Comparison of ENCODE assay signal across 13 cellular contexts in genomic region chr10:653991-654646, GRCh38. TPM values are rescaled to one million over a fixed set of nuclear protein-coding genes. Genes with fewer than 3 reads are reported as not detected.
A peak's percentile ranks its signal among the peaks of the same experiment; 100 is the strongest.
DNase-seq lines count a peak whose midpoint lies in the region; ATAC-seq and TF ChIP-seq lines count a peak whose summit lies in the region.
"Had no signal": no experiment of that assay in that cellular context is flagged by ENCODE, and none has a peak within 500 bp of the region (broad histone marks: within the 10 kb centered on the region; RNA-seq: fewer than 3 reads in every experiment).

No MANE protein-coding gene starts in this region.

- peak; percentile 38 for ATAC-seq in body of pancreas
- no peak for ATAC-seq in CD8-positive, alpha-beta T cell
- ATAC-seq: activated CD4-positive, alpha-beta T cell treated with anti-CD3 and anti-CD28 coated beads for 36 hours had no signal

- peaks cover 29% of the 10 kb centered on the region for H3K4me1 Mint-ChIP-seq in glutamatergic neuron (ENCODE audit: low read depth, unreplicated experiment)
- H3K4me1 Mint-ChIP-seq in CD8-positive, alpha-beta T cell (ENCODE audit: low read depth): no peaks in the 10 kb centered on the region
- H3K4me1 Mint-ChIP-seq in activated naive CD4-positive, alpha-beta T cell treated with anti-CD3 and anti-CD28 coated beads, Interleukin-2, amount 10 ng/mL, durations not matched to agents 7 days and 5 days: no peaks in the 10 kb centered on the region
- H3K4me1 Mint-ChIP-seq: activated CD4-positive, alpha-beta T cell treated with anti-CD3 and anti-CD28 coated beads for 36 hours had no signal

- peaks cover 4% of the 10 kb centered on the region for H3K9me3 Mint-ChIP-seq in glutamatergic neuron (ENCODE audit: unreplicated experiment)
- H3K9me3 Mint-ChIP-seq in CD8-positive, alpha-beta T cell: no peaks in the 10 kb centered on the region
- no peaks in the 10 kb centered on the region for H3K9me3 Mint-ChIP-seq in activated naive CD4-positive, alpha-beta T cell treated with anti-CD3 and anti-CD28 coated beads, Interleukin-2, amount 10 ng/mL, durations not matched to agents 7 days and 5 days

- 6 to 7% methylated on average over 13 of the region's 13 CpGs for WGBS in body of pancreas, 2 donors

- H3K4me2 ChIP-seq in parathyroid adenoma (ENCODE audit: low read length): peak overlapping the region; percentile 52

- CTCF ChIA-PET in HEK293 (lab: Yijun Ruan, JAX): no interaction called here
- CTCF ChIA-PET in CD8-positive, alpha-beta T cell (lab: Charles Lee): no interaction called here
- CTCF ChIA-PET in activated naive CD4-positive, alpha-beta T cell treated with anti-CD3 and anti-CD28 coated beads, Interleukin-2, amount 10 ng/mL, durations not matched to agents 7 days and 5 days (lab: Charles Lee): no interaction called here

- H3K79me2 ChIP-seq in parathyroid adenoma: peaks cover 75% of the 10 kb centered on the region

- no peak overlapping the region for H3K27ac ChIP-seq in HEK293 (ENCODE audit: extremely low read depth, low read depth, low read length)
- H3K27ac ChIP-seq in body of pancreas: peak overlapping the region; percentile 36 to 76 (median 68)
- no peak overlapping the region for H3K27ac ChIP-seq in parathyroid adenoma
- no peak overlapping the region for H3K27ac ChIP-seq in CD8-positive, alpha-beta T cell (ENCODE audit: low read depth, low read length)
- H3K27ac ChIP-seq: ascending aorta, prostate gland had no signal

- peak overlapping the region; percentile 52 for H3K27ac Mint-ChIP-seq in glutamatergic neuron (ENCODE audit: unreplicated experiment)
- no peak overlapping the region for H3K27ac Mint-ChIP-seq in CD8-positive, alpha-beta T cell
- no peak overlapping the region for H3K27ac Mint-ChIP-seq in activated naive CD4-positive, alpha-beta T cell treated with anti-CD3 and anti-CD28 coated beads, Interleukin-2, amount 10 ng/mL, durations not matched to agents 7 days and 5 days
- H3K27ac Mint-ChIP-seq: activated CD4-positive, alpha-beta T cell treated with anti-CD3 and anti-CD28 coated beads for 36 hours had no signal

- no peak overlapping the region for H2AFZ ChIP-seq in parathyroid adenoma

- intact Hi-C loops in body of pancreas (cut with DNase I): no loop called here
- intact Hi-C loops in CD8-positive, alpha-beta T cell (cut with DNase I, micrococcal nuclease): no loop called here

- H3K4me3 ChIP-seq in HEK293 (ENCODE audit: low read depth, low read length) (no peak overlapping the region), body of pancreas (no peak overlapping the region), parathyroid adenoma (ENCODE audit: low read depth, low read length) (no peak overlapping the region)
- H3K4me3 ChIP-seq in CD8-positive, alpha-beta T cell (ENCODE audit: low read depth, low read length): no peak overlapping the region
- H3K4me3 ChIP-seq: ascending aorta, prostate gland had no signal

- no peaks in the 10 kb centered on the region for H3K36me3 Mint-ChIP-seq in glutamatergic neuron (ENCODE audit: unreplicated experiment)
- no peaks in the 10 kb centered on the region for H3K36me3 Mint-ChIP-seq in CD8-positive, alpha-beta T cell
- H3K36me3 Mint-ChIP-seq in activated naive CD4-positive, alpha-beta T cell treated with anti-CD3 and anti-CD28 coated beads, Interleukin-2, amount 10 ng/mL, durations not matched to agents 7 days and 5 days: no peaks in the 10 kb centered on the region

- H3K9me3 ChIP-seq in HEK293 (ENCODE audit: control insufficient read depth, insufficient read depth, low read depth, low read length) (no peaks in the 10 kb centered on the region), body of pancreas (no peaks in the 10 kb centered on the region), parathyroid adenoma (ENCODE audit: control insufficient read depth, low read length) (no peaks in the 10 kb centered on the region)
- no peaks in the 10 kb centered on the region for H3K9me3 ChIP-seq in CD8-positive, alpha-beta T cell (ENCODE audit: low read length)
- H3K9me3 ChIP-seq: ascending aorta, prostate gland had no signal

- no peak overlapping the region for H3K9ac ChIP-seq in parathyroid adenoma

- no peaks in the 10 kb centered on the region; a peak in 1 of 3 replicates for H3K36me3 ChIP-seq in HEK293 (ENCODE audit: control insufficient read depth in 2 of 2, insufficient read depth in 1 of 2, low read length in 2 of 2)
- H3K36me3 ChIP-seq in body of pancreas (replicated peaks in 1 of 2; ENCODE audit: insufficient read depth in 1 of 2, low read depth in 2 of 2): no peaks in the 10 kb centered on the region
- no peaks in the 10 kb centered on the region for H3K36me3 ChIP-seq in parathyroid adenoma (ENCODE audit: control insufficient read depth, insufficient read depth, low read length)
- no peaks in the 10 kb centered on the region for H3K36me3 ChIP-seq in CD8-positive, alpha-beta T cell (ENCODE audit: insufficient read depth, low read length)
- H3K36me3 ChIP-seq: ascending aorta, prostate gland had no signal

- TF ChIP-seq CTCF in HEK293 (tag by site-specific recombination; IDR thresholded peaks at IDR 0.05) (no peak), body of pancreas (IDR thresholded peaks at IDR 0.05) (no peak), glutamatergic neuron (IDR thresholded peaks at IDR 0.05; ENCODE audit: partially characterized antibody, unreplicated experiment) (no peak), parathyroid adenoma (IDR thresholded peaks at IDR 0.05) (no peak)
- no peak for TF ChIP-seq CTCF in CD8-positive, alpha-beta T cell (IDR thresholded peaks at IDR 0.05)

- peaks cover 11% of the 10 kb centered on the region for H3K27me3 Mint-ChIP-seq in glutamatergic neuron (ENCODE audit: unreplicated experiment)
- peaks cover 3% of the 10 kb centered on the region for H3K27me3 Mint-ChIP-seq in CD8-positive, alpha-beta T cell (ENCODE audit: low read depth)
- no peaks in the 10 kb centered on the region for H3K27me3 Mint-ChIP-seq in activated naive CD4-positive, alpha-beta T cell treated with anti-CD3 and anti-CD28 coated beads, Interleukin-2, amount 10 ng/mL, durations not matched to agents 7 days and 5 days
- H3K27me3 Mint-ChIP-seq: activated CD4-positive, alpha-beta T cell treated with anti-CD3 and anti-CD28 coated beads for 36 hours had no signal

- no peak overlapping the region for H3K4me3 Mint-ChIP-seq in glutamatergic neuron (ENCODE audit: unreplicated experiment)
- no peak overlapping the region for H3K4me3 Mint-ChIP-seq in CD8-positive, alpha-beta T cell
- H3K4me3 Mint-ChIP-seq in activated naive CD4-positive, alpha-beta T cell treated with anti-CD3 and anti-CD28 coated beads, Interleukin-2, amount 10 ng/mL, durations not matched to agents 7 days and 5 days: no peak overlapping the region
- H3K4me3 Mint-ChIP-seq: activated CD4-positive, alpha-beta T cell treated with anti-CD3 and anti-CD28 coated beads for 36 hours had no signal

- H3K27me3 ChIP-seq in body of pancreas: no peaks in the 10 kb centered on the region
- H3K27me3 ChIP-seq in parathyroid adenoma (ENCODE audit: control insufficient read depth, insufficient read depth, low read length): no peaks in the 10 kb centered on the region
- no peaks in the 10 kb centered on the region for H3K27me3 ChIP-seq in CD8-positive, alpha-beta T cell (ENCODE audit: insufficient read depth, low read length)
- H3K27me3 ChIP-seq: ascending aorta had no signal

- DNase-seq in body of pancreas (peak; percentile 44 to 67 (median 51)), glutamatergic neuron (no peak), amniotic stem cell (lab: John Stamatoyannopoulos, UW) (no peak), T-helper 1 cell (no peak)
- DNase-seq in CD8-positive, alpha-beta T cell: no peak
- DNase-seq in activated naive CD4-positive, alpha-beta T cell treated with anti-CD3 and anti-CD28 coated beads, Interleukin-2, amount 10 ng/mL, durations not matched to agents 7 days and 5 days: no peak
- DNase-seq: activated CD4-positive, alpha-beta T cell treated with anti-CD3 and anti-CD28 coated beads for 36 hours; DND-41; mammary epithelial cell had no signal

- peak in 2 of 3 donors; percentile 41 to 44 for TF ChIP-seq POLR2A in body of pancreas (IDR thresholded peaks at IDR 0.05)

- H3K4me1 ChIP-seq in HEK293 (ENCODE audit: control insufficient read depth, insufficient read depth, low read length) (peaks cover 9% of the 10 kb centered on the region), body of pancreas (peaks cover 55% of the 10 kb centered on the region), parathyroid adenoma (peaks cover 9% of the 10 kb centered on the region)
- H3K4me1 ChIP-seq in CD8-positive, alpha-beta T cell (ENCODE audit: insufficient read depth, low read length): no peaks in the 10 kb centered on the region
- H3K4me1 ChIP-seq: prostate gland had no signal

- POLR2A ChIA-PET in HEK293 (lab: Yijun Ruan, JAX): no interaction called here
- POLR2A ChIA-PET in CD8-positive, alpha-beta T cell (lab: Charles Lee): no interaction called here

TF ChIP-seq in HEK293, 187 proteins besides CTCF, POLR2A, EP300 and RAD21 (continues in another document):
- TF ChIP-seq TCF7L2 (IDR thresholded peaks at IDR 0.05; ENCODE audit: borderline replicate concordance, low read depth, low read length) (0 out of 2 replicates have a peak, but pooled peaks have one; percentile 39), AEBP2 (tag by site-specific recombination; IDR thresholded peaks at IDR 0.05; ENCODE audit: borderline replicate concordance) (no peak), ZNF623 (tag by site-specific recombination; IDR thresholded peaks at IDR 0.05) (no peak)

RNA-seq across cellular contexts. Expression of gene DIP2C, which starts 35.3 kb away (rescaled TPM):
- total RNA-seq in body of pancreas (10 to 100 TPM in 1 of 2 donors, 1 to 10 TPM in 1; 9.6 to 11.9 TPM), glutamatergic neuron (ENCODE audit: unreplicated experiment) (52.6 TPM)
- 1 to 10 TPM; 1.9 to 2.0 TPM for total RNA-seq in CD8-positive, alpha-beta T cell

Comparison
In these comparisons a context has a peak if more than half of its experiments do, and no peak if none do; other contexts are left out.
1. H3K27ac ChIP-seq: peak in body of pancreas (4 of 4); none in HEK293 (single experiment), parathyroid adenoma (single experiment) and CD8-positive, alpha-beta T cell (single experiment).
2. DNase-seq: peak in body of pancreas (4 of 4); none in glutamatergic neuron (single experiment), amniotic stem cell (single experiment), CD8-positive, alpha-beta T cell (0 of 7), activated naive CD4-positive, alpha-beta T cell treated with anti-CD3 and anti-CD28 coated beads, Interleukin-2, amount 10 ng/mL, durations not matched to agents 7 days and 5 days (single experiment) and T-helper 1 cell (0 of 5).